25 cellular contexts compared by ENCODE assay signal in genomic region chr15:53416219-53416940, GRCh38.
"Had no signal": no experiment of that assay in that cellular context is flagged by ENCODE, and none has a peak within 500 bp of the region (broad histone marks: within the 10 kb centered on the region; RNA-seq: fewer than 3 reads in every experiment).

No MANE protein-coding gene starts in this region.

- H3K4me3 ChIP-seq: coronary artery, dorsolateral prefrontal cortex, esophagus muscularis mucosa, gastroesophageal sphincter, heart left ventricle, hepatocyte, left lung, lower lobe of right lung, mucosa of descending colon had no signal

- H3K4me3 Mint-ChIP-seq: immature natural killer cell, mesothelial cell of epicardium had no signal

- ATAC-seq: foreskin keratinocyte, gastroesophageal sphincter, heart left ventricle, left colon, left lung, left ventricle myocardium superior, lower lobe of right lung, mucosa of descending colon had no signal

- DNase-seq: dermis blood vessel endothelial cell; dorsolateral prefrontal cortex; effector CD4-positive, alpha-beta T cell; effector memory CD4-positive, alpha-beta T cell; foreskin keratinocyte; heart left ventricle; hypothalamus; immature natural killer cell; islet precursor cell; kidney; kidney glomerular epithelial cell; left colon; left lung; left ventricle myocardium superior; lower lobe of right lung; mesenchymal stem cell; mucosa of descending colon had no signal

- H3K9me3 ChIP-seq: esophagus muscularis mucosa, heart left ventricle, left lung, lower lobe of right lung, mucosa of descending colon had no signal

- H3K36me3 Mint-ChIP-seq: immature natural killer cell, mesothelial cell of epicardium had no signal

- H3K27ac Mint-ChIP-seq: immature natural killer cell, mesothelial cell of epicardium had no signal

- H3K27ac ChIP-seq: coronary artery, dorsolateral prefrontal cortex, esophagus muscularis mucosa, foreskin keratinocyte, gastroesophageal sphincter, heart left ventricle, hepatocyte, left lung, lower lobe of right lung had no signal

- FAIRE-seq: colon, endothelial cell of umbilical vein, frontal cortex, kidney had no signal

- H3K4me1 Mint-ChIP-seq: immature natural killer cell, mesothelial cell of epicardium had no signal

- H3K27me3 ChIP-seq: esophagus muscularis mucosa, foreskin keratinocyte, gastroesophageal sphincter, hepatocyte, left lung had no signal

- H3K4me1 ChIP-seq: esophagus muscularis mucosa, foreskin keratinocyte, gastroesophageal sphincter, heart left ventricle, left lung, lower lobe of right lung had no signal

- H3K36me3 ChIP-seq: esophagus muscularis mucosa, gastroesophageal sphincter, heart left ventricle, left lung, lower lobe of right lung had no signal
